ENCODE assay signal across 8 cellular contexts in the genomic region with DNA sequence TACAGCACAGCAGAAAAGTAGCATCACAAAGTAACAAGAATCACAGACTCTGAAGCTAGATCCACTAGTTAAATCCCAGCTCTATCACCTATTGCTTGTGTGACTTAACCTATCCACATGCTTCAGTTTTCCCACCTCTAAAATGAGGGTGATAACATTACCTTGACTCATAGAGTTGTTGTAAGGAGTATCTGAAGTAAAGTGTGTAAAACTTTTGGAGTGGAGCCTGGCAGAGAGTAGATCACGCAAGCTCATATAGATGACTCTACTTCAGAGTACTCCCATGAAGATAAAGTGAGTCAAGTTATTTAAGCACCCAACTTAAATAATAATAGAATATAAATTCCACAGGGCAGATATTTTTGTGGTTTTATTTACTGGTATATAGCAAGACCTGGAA.
"Had no signal": no experiment of that assay in that cellular context is flagged by ENCODE, and none has a peak within 500 bp of the region (broad histone marks: within the 10 kb centered on the region; RNA-seq: fewer than 3 reads in every experiment).

No MANE protein-coding gene starts in this region.

- DNase-seq: H9, HCEC 1CT, IMR-90 had no signal

- FAIRE-seq: H1, H54, HTR-8/SVneo, K562 had no signal

- H3K4me3 ChIP-seq: GM23338, K562 had no signal

- ATAC-seq: GM23338, K562 had no signal
